In genomic region chr1:245283001-245283400, GRCh38 we compare ENCODE assay signal across 1 cellular context.
TF ChIP-seq lines count a peak whose summit lies in the region.

No MANE protein-coding gene starts in this region.

TF ChIP-seq in H1, 55 proteins besides CTCF, POLR2A, EP300 and RAD21:
- TF ChIP-seq JUN (IDR thresholded peaks at IDR 0.05; ENCODE audit: low read depth, low read length) (no peak), PHF8 (conservative IDR thresholded peaks at IDR 0.05; ENCODE audit: low read depth, low read length) (no peak), FOSL1 (IDR thresholded peaks at IDR 0.05; ENCODE audit: insufficient read depth, low read depth, low read length) (no peak), ZNF274 (IDR thresholded peaks at IDR 0.05; ENCODE audit: borderline replicate concordance, extremely low read depth, low read length) (no peak), KDM1A (IDR thresholded peaks at IDR 0.05; ENCODE audit: borderline replicate concordance, low read length) (no peak), GTF2F1 (IDR thresholded peaks at IDR 0.05; ENCODE audit: borderline replicate concordance, low read depth, low read length) (no peak), SP1 (IDR thresholded peaks at IDR 0.05; ENCODE audit: low read depth, low read length) (no peak), SIX5 (IDR thresholded peaks at IDR 0.05; ENCODE audit: low read depth, low read length) (no peak), SUZ12 (IDR thresholded peaks at IDR 0.05; ENCODE audit: low read length) (no peak), CEBPB (IDR thresholded peaks at IDR 0.05; ENCODE audit: low read depth, low read length) (no peak), MAFK (IDR thresholded peaks at IDR 0.05; ENCODE audit: low read depth, low read length) (no peak), BACH1 (IDR thresholded peaks at IDR 0.05; ENCODE audit: low read length) (no peak), SP4 (IDR thresholded peaks at IDR 0.05; ENCODE audit: low read length) (no peak), KDM4A (IDR thresholded peaks at IDR 0.05; ENCODE audit: low read depth, low read length, severe bottlenecking) (no peak), POU5F1 (IDR thresholded peaks at IDR 0.05; ENCODE audit: low read depth, low read length) (no peak)
